26 cellular contexts compared by ENCODE assay signal in genomic region chr22:20621162-20621561, GRCh38.
"Had no signal": no experiment of that assay in that cellular context is flagged by ENCODE, and none has a peak within 500 bp of the region (broad histone marks: within the 10 kb centered on the region; RNA-seq: fewer than 3 reads in every experiment).

No MANE protein-coding gene starts in this region.

- FAIRE-seq: urothelium cell line had no signal

- H3K27me3 ChIP-seq: stomach, suprapubic skin, testis, thyroid gland, tibial nerve, transverse colon, upper lobe of left lung, uterus, vagina had no signal

- DNase-seq: stimulated activated CD4-positive, alpha-beta T cell treated with anti-CD3 and anti-CD28 coated beads, Interleukin-2, amount 100 ng/mL, for 24 hours; stimulated activated CD4-positive, alpha-beta T cell treated with anti-CD3 and anti-CD28 coated beads, Interleukin-2, amount 100 ng/mL, for 48 hours; stimulated activated CD4-positive, alpha-beta T cell treated with anti-CD3 and anti-CD28 coated beads, Interleukin-4, amount 100 ng/mL, for 1 hour; stimulated activated CD4-positive, alpha-beta T cell treated with anti-CD3 and anti-CD28 coated beads, Interleukin-4, amount 100 ng/mL, for 24 hours; stimulated activated CD4-positive, alpha-beta T cell treated with anti-CD3 and anti-CD28 coated beads, Interleukin-4, amount 100 ng/mL, for 4 hours; stimulated activated CD8-positive, alpha-beta memory T cell treated with anti-CD3 and anti-CD28 coated beads, Interleukin-4, amount 100 ng/mL, for 48 hours; stimulated activated naive B cell treated with anti-CD40 and anti-IgM and Interleukin-4, amounts not matched to agents 10 μg/mL and 1 μg/mL and 100 μg/mL, for 72 hours; stimulated activated naive CD4-positive, alpha-beta T cell; stimulated activated naive CD4-positive, alpha-beta T cell treated with Interleukin-2 at 50 U/mL for 16 hours; stimulated activated naive CD8-positive, alpha-beta T cell treated with anti-CD3 and anti-CD28 coated beads, Interleukin-15, amount 100 ng/mL, for 72 hours; stimulated activated naive CD8-positive, alpha-beta T cell treated with anti-CD3 and anti-CD28 coated beads, Interleukin-15, Interleukin-2, amounts not matched to agents 100 U/mL and 50 U/mL, for 24 hours; stomach; substantia nigra; testis; thyroid gland; transverse colon; trophoblast cell; upper lobe of left lung; uterus had no signal

- H3K4me1 ChIP-seq: stomach, suprapubic skin, testis, thyroid gland, tibial nerve, transverse colon, upper lobe of left lung, uterus, vagina had no signal

- H3K9me3 ChIP-seq: stomach, suprapubic skin, testis, thoracic aorta, thyroid gland, tibial nerve, transverse colon, upper lobe of left lung, uterus, vagina had no signal

- ATAC-seq: stimulated activated effector memory CD8-positive, alpha-beta T cell treated with anti-CD3 and anti-CD28 coated beads, Interleukin-12 subunit alpha, Interleukin-12 subunit beta, amount 100 ng/mL, for 72 hours; stimulated activated memory B cell treated with anti-CD40 and anti-IgM and Interleukin-4, amounts not matched to agents 10 μg/mL and 1 μg/mL and 100 μg/mL, for 72 hours; stimulated activated naive B cell treated with anti-CD40 and anti-IgM and Interleukin-4, amounts not matched to agents 10 μg/mL and 1 μg/mL and 100 μg/mL, for 72 hours; stimulated activated naive CD8-positive, alpha-beta T cell treated with anti-CD3 and anti-CD28 coated beads, Interleukin-15, amount 100 ng/mL, for 72 hours; stimulated activated naive CD8-positive, alpha-beta T cell treated with anti-CD3 and anti-CD28 coated beads, Interleukin-15, Interleukin-2, amounts not matched to agents 100 U/mL and 50 U/mL, for 24 hours had no signal

- H3K27ac ChIP-seq: stomach, suprapubic skin, testis, thoracic aorta, thyroid gland, tibial nerve, transverse colon, upper lobe of left lung, uterus, vagina had no signal

- H3K36me3 ChIP-seq: stomach, suprapubic skin, thoracic aorta, thyroid gland, tibial nerve, transverse colon, upper lobe of left lung, uterus, vagina had no signal

- H3K4me3 ChIP-seq: stomach, suprapubic skin, testis, thoracic aorta, thyroid gland, tibial nerve, transverse colon, upper lobe of left lung, uterus, vagina had no signal
